8 cellular contexts compared by ENCODE assay signal in genomic region chr14:71168161-71168560, GRCh38.
DNase-seq lines count a peak whose midpoint lies in the region; TF ChIP-seq lines count a peak whose summit lies in the region.
"Not testable (repeated sequence)": the region's sequence is repeated elsewhere in the genome, so short reads cannot be mapped to it uniquely, and the experiment has no call there.

No MANE protein-coding gene starts in this region.

- H3K4me1 Mint-ChIP-seq in CD14-positive monocyte (peaks cover 47% of the 10 kb centered on the region), immature natural killer cell (peaks cover 12 to 21% of the 10 kb centered on the region in 2 donors)
- peaks cover 19% of the 10 kb centered on the region for H3K4me1 Mint-ChIP-seq in T-helper 1 cell treated with Interleukin-12 subunit alpha and Interleukin-12 subunit beta and Interleukin-4 antibody, amounts not matched to agents 30 μg/mL and 1 μg/mL, for 36 hours (ENCODE audit: low read depth)
- H3K4me1 Mint-ChIP-seq in activated CD4-positive, alpha-beta T cell treated with anti-CD3 and anti-CD28 coated beads, Interleukin-2, amount 10 ng/mL, durations not matched to agents 7 days and 5 days, result peaks cover 14% of the 10 kb centered on the region
- peaks cover 15% of the 10 kb centered on the region for H3K4me1 Mint-ChIP-seq in activated T-cell treated with anti-CD3 and anti-CD28 coated beads, Interleukin-2, amount 50 U/mL, for 24 hours (ENCODE audit: low read depth)
- peaks cover 13% of the 10 kb centered on the region for H3K4me1 Mint-ChIP-seq in activated naive CD4-positive, alpha-beta T cell treated with anti-CD3 and anti-CD28 coated beads, Interleukin-2, amount 50 U/mL, for 24 hours

- H3K4me3 Mint-ChIP-seq in CD14-positive monocyte, result peak overlapping the region; percentile 70 to 88
- H3K4me3 Mint-ChIP-seq in T-helper 1 cell treated with Interleukin-12 subunit alpha and Interleukin-12 subunit beta and Interleukin-4 antibody, amounts not matched to agents 30 μg/mL and 1 μg/mL, for 36 hours, result peak overlapping the region; percentile 73
- H3K4me3 Mint-ChIP-seq in activated CD4-positive, alpha-beta T cell treated with anti-CD3 and anti-CD28 coated beads, Interleukin-2, amount 10 ng/mL, durations not matched to agents 7 days and 5 days, result peak overlapping the region; percentile 48
- peak overlapping the region; percentile 70 for H3K4me3 Mint-ChIP-seq in activated T-cell treated with anti-CD3 and anti-CD28 coated beads, Interleukin-2, amount 50 U/mL, for 24 hours
- peak overlapping the region; percentile 83 for H3K4me3 Mint-ChIP-seq in activated naive CD4-positive, alpha-beta T cell treated with anti-CD3 and anti-CD28 coated beads, Interleukin-2, amount 50 U/mL, for 24 hours
- peak overlapping the region; percentile 81 to 90 (median 84) for H3K4me3 Mint-ChIP-seq in immature natural killer cell

- CTCF ChIA-PET in activated CD4-positive, alpha-beta T cell treated with anti-CD3 and anti-CD28 coated beads, Interleukin-2, amount 10 ng/mL, durations not matched to agents 7 days and 5 days (lab: Charles Lee), result interaction anchor here (1.4 to 2.7 kb wide), 4 partner anchors 9 to 586 kb away, joined by 3 to 9 read pairs (median 4); no protein-coding TSS in a partner anchor

- H3K36me3 Mint-ChIP-seq in CD14-positive monocyte; T-helper 1 cell treated with Interleukin-12 subunit alpha and Interleukin-12 subunit beta and Interleukin-4 antibody, amounts not matched to agents 30 μg/mL and 1 μg/mL, for 36 hours (ENCODE audit: low read depth); activated CD4-positive, alpha-beta T cell treated with anti-CD3 and anti-CD28 coated beads, Interleukin-2, amount 10 ng/mL, durations not matched to agents 7 days and 5 days (ENCODE audit: low read depth); activated T-cell treated with anti-CD3 and anti-CD28 coated beads, Interleukin-2, amount 50 U/mL, for 24 hours (ENCODE audit: low read depth); activated naive CD4-positive, alpha-beta T cell treated with anti-CD3 and anti-CD28 coated beads, Interleukin-2, amount 50 U/mL, for 24 hours; immature natural killer cell: not testable (repeated sequence)

- H3K4me3 ChIP-seq in Jurkat, Clone E6-1 (ENCODE audit: low read length), result peak overlapping the region; percentile 54

- DNase-seq in CD14-positive monocyte (ENCODE audit: low spot score), result not testable (repeated sequence)
- peak; percentile 50 for DNase-seq in Jurkat, Clone E6-1 (ENCODE audit: low read depth, low spot score)
- peak; percentile 25 for DNase-seq in activated CD4-positive, alpha-beta T cell treated with anti-CD3 and anti-CD28 coated beads, Interleukin-2, amount 10 ng/mL, durations not matched to agents 7 days and 5 days
- peak; percentile 43 for DNase-seq in activated T-cell treated with anti-CD3 and anti-CD28 coated beads, Interleukin-2, amount 50 U/mL, for 24 hours
- DNase-seq in immature natural killer cell, result peak; percentile 22 to 53 (median 53)
- peak; percentile 5 for DNase-seq in stimulated activated CD4-positive, alpha-beta T cell treated with anti-CD3 and anti-CD28 coated beads, Interleukin-4, amount 100 ng/mL, for 24 hours

- H3K27ac Mint-ChIP-seq in CD14-positive monocyte, result peak overlapping the region in 2 of 7 donors; percentile 0 to 4
- H3K27ac Mint-ChIP-seq in T-helper 1 cell treated with Interleukin-12 subunit alpha and Interleukin-12 subunit beta and Interleukin-4 antibody, amounts not matched to agents 30 μg/mL and 1 μg/mL, for 36 hours, result peak overlapping the region; percentile 47
- peak overlapping the region; percentile 44 for H3K27ac Mint-ChIP-seq in activated CD4-positive, alpha-beta T cell treated with anti-CD3 and anti-CD28 coated beads, Interleukin-2, amount 10 ng/mL, durations not matched to agents 7 days and 5 days
- peak overlapping the region; percentile 57 for H3K27ac Mint-ChIP-seq in activated T-cell treated with anti-CD3 and anti-CD28 coated beads, Interleukin-2, amount 50 U/mL, for 24 hours
- H3K27ac Mint-ChIP-seq in activated naive CD4-positive, alpha-beta T cell treated with anti-CD3 and anti-CD28 coated beads, Interleukin-2, amount 50 U/mL, for 24 hours, result not testable (repeated sequence)
- H3K27ac Mint-ChIP-seq in immature natural killer cell, result peak overlapping the region; percentile 20 to 70 (median 60)

- POLR2A ChIA-PET in activated CD4-positive, alpha-beta T cell treated with anti-CD3 and anti-CD28 coated beads, Interleukin-2, amount 10 ng/mL, durations not matched to agents 7 days and 5 days (lab: Charles Lee), result not testable (repeated sequence)

- intact Hi-C loops in CD14-positive monocyte (cut with micrococcal nuclease), result not testable (repeated sequence)

- H3K27me3 Mint-ChIP-seq in CD14-positive monocyte (ENCODE audit: low read depth in 3 of 3), result peaks cover 0 to 24% (median 2%) of the 10 kb centered on the region in 3 donors
- H3K27me3 Mint-ChIP-seq in T-helper 1 cell treated with Interleukin-12 subunit alpha and Interleukin-12 subunit beta and Interleukin-4 antibody, amounts not matched to agents 30 μg/mL and 1 μg/mL, for 36 hours (ENCODE audit: low read depth), result peaks cover 36% of the 10 kb centered on the region
- peaks cover 11% of the 10 kb centered on the region for H3K27me3 Mint-ChIP-seq in activated CD4-positive, alpha-beta T cell treated with anti-CD3 and anti-CD28 coated beads, Interleukin-2, amount 10 ng/mL, durations not matched to agents 7 days and 5 days
- H3K27me3 Mint-ChIP-seq in activated T-cell treated with anti-CD3 and anti-CD28 coated beads, Interleukin-2, amount 50 U/mL, for 24 hours, result peaks cover 31% of the 10 kb centered on the region
- H3K27me3 Mint-ChIP-seq in activated naive CD4-positive, alpha-beta T cell treated with anti-CD3 and anti-CD28 coated beads, Interleukin-2, amount 50 U/mL, for 24 hours; immature natural killer cell (ENCODE audit: low read depth in 3 of 3): not testable (repeated sequence)

- not testable (repeated sequence) for H3K9me3 Mint-ChIP-seq in CD14-positive monocyte; T-helper 1 cell treated with Interleukin-12 subunit alpha and Interleukin-12 subunit beta and Interleukin-4 antibody, amounts not matched to agents 30 μg/mL and 1 μg/mL, for 36 hours; activated CD4-positive, alpha-beta T cell treated with anti-CD3 and anti-CD28 coated beads, Interleukin-2, amount 10 ng/mL, durations not matched to agents 7 days and 5 days; activated T-cell treated with anti-CD3 and anti-CD28 coated beads, Interleukin-2, amount 50 U/mL, for 24 hours; activated naive CD4-positive, alpha-beta T cell treated with anti-CD3 and anti-CD28 coated beads, Interleukin-2, amount 50 U/mL, for 24 hours; immature natural killer cell

- not testable (repeated sequence) for TF ChIP-seq CTCF in CD14-positive monocyte (IDR thresholded peaks at IDR 0.05)
